ENCODE assay signal across 23 cellular contexts in genomic region chr9:8408575-8409190, GRCh38.
"Had no signal": no experiment of that assay in that cellular context is flagged by ENCODE, and none has a peak within 500 bp of the region (broad histone marks: within the 10 kb centered on the region; RNA-seq: fewer than 3 reads in every experiment).

No MANE protein-coding gene starts in this region.

- H3K36me3 ChIP-seq: left ventricle myocardium inferior, lower lobe of right lung, right lobe of liver, stomach, thyroid gland, vagina had no signal

- H3K9me3 ChIP-seq: left ventricle myocardium inferior, lower lobe of right lung, right lobe of liver, stomach, thyroid gland, vagina had no signal

- H3K4me3 Mint-ChIP-seq: effector memory CD8-positive, alpha-beta T cell; immature natural killer cell; natural killer cell had no signal

- ATAC-seq: effector memory CD8-positive, alpha-beta T cell; left colon; lower lobe of right lung; natural killer cell; right lobe of liver had no signal

- H3K9ac ChIP-seq: parathyroid adenoma had no signal

- H3K9me3 Mint-ChIP-seq: effector memory CD8-positive, alpha-beta T cell; natural killer cell had no signal

- H3K4me3 ChIP-seq: left ventricle myocardium inferior, lower lobe of right lung, right lobe of liver, stomach, thyroid gland, vagina had no signal

- H3K36me3 Mint-ChIP-seq: immature natural killer cell, natural killer cell had no signal

- H3K27ac ChIP-seq: left ventricle myocardium inferior, lower lobe of right lung, parathyroid adenoma, right lobe of liver, stomach, thyroid gland, vagina had no signal

- H3K4me1 Mint-ChIP-seq: immature natural killer cell, natural killer cell had no signal

- H3K79me2 ChIP-seq: parathyroid adenoma had no signal

- H3K27me3 ChIP-seq: right lobe of liver, stomach, thyroid gland, vagina had no signal

- H3K27me3 Mint-ChIP-seq: progenitor cell of endocrine pancreas had no signal

- H2AFZ ChIP-seq: parathyroid adenoma had no signal

- H3K27ac Mint-ChIP-seq: effector memory CD8-positive, alpha-beta T cell; immature natural killer cell; natural killer cell; progenitor cell of endocrine pancreas had no signal

- DNase-seq: cortex of kidney; effector memory CD8-positive, alpha-beta T cell; erythroblast; hypothalamus; immature natural killer cell; islet precursor cell; kidney glomerular epithelial cell; left colon; left ventricle myocardium inferior; lower lobe of right lung; natural killer cell; right lobe of liver; small intestine; stimulated activated CD4-positive, alpha-beta T cell treated with anti-CD3 and anti-CD28 coated beads, Interleukin-1b, Interleukin-23, amount 100 ng/mL, for 48 hours; stimulated activated CD4-positive, alpha-beta T cell treated with anti-CD3 and anti-CD28 coated beads, Interleukin-4, amount 100 ng/mL, for 1 hour; stimulated activated CD8-positive, alpha-beta memory T cell treated with anti-CD3 and anti-CD28 coated beads, Interleukin-4, amount 100 ng/mL, for 48 hours; stimulated activated naive CD4-positive, alpha-beta T cell treated with Interleukin-2 at 50 U/mL for 16 hours; stomach; thyroid gland; trophoblast cell had no signal

- H3K4me1 ChIP-seq: left ventricle myocardium inferior, lower lobe of right lung, parathyroid adenoma, right lobe of liver, stomach, thyroid gland, vagina had no signal
